ENCODE assay signal across 19 cellular contexts in genomic region chr15:50184863-50185504, GRCh38. TPM values are rescaled to one million over a fixed set of nuclear protein-coding genes. Genes with fewer than 3 reads are reported as not detected.
"Had no signal": no experiment of that assay in that cellular context is flagged by ENCODE, and none has a peak within 500 bp of the region (broad histone marks: within the 10 kb centered on the region; RNA-seq: fewer than 3 reads in every experiment).

No MANE protein-coding gene starts in this region.

- ATAC-seq: activated CD4-positive, CD25-positive, alpha-beta regulatory T cell treated with anti-CD3 and anti-CD28 coated beads, Interleukin-2, amount 50 U/mL, for 24 hours; left cardiac atrium; SK-N-SH treated with all-trans-retinoic acid at 6 μM for 48 hours; stimulated activated naive CD8-positive, alpha-beta T cell treated with anti-CD3 and anti-CD28 coated beads, Interleukin-15, amount 100 ng/mL, for 72 hours had no signal

- H3K9me3 ChIP-seq: right atrium auricular region, suprapubic skin had no signal

- H3K4me3 Mint-ChIP-seq: endodermal cell had no signal

- DNase-seq: activated naive CD4-positive, alpha-beta T cell treated with anti-CD3 and anti-CD28 coated beads for 36 hours; activated T-cell treated with anti-CD3 and anti-CD28 coated beads for 4 hours; aorta; brain microvascular endothelial cell; central memory CD4-positive, alpha-beta T cell; endodermal cell; foreskin fibroblast; left cardiac atrium; midbrain; stimulated activated naive CD8-positive, alpha-beta T cell treated with anti-CD3 and anti-CD28 coated beads, Interleukin-15, amount 100 ng/mL, for 72 hours; T-helper 1 cell had no signal

- H3K4me3 ChIP-seq: right atrium auricular region, suprapubic skin had no signal

- H3K36me3 ChIP-seq: brain microvascular endothelial cell, right atrium auricular region, suprapubic skin had no signal

- FAIRE-seq: colon had no signal

- H3K9me3 Mint-ChIP-seq: activated naive CD4-positive, alpha-beta T cell treated with anti-CD3 and anti-CD28 coated beads for 36 hours; endodermal cell; neural crest cell; stimulated activated naive CD8-positive, alpha-beta T cell treated with anti-CD3 and anti-CD28 coated beads, Interleukin-15, amount 100 ng/mL, for 72 hours had no signal

- H3K27ac ChIP-seq: brain microvascular endothelial cell, epithelial cell of prostate, right atrium auricular region, suprapubic skin had no signal

- H3K27ac Mint-ChIP-seq: activated naive CD4-positive, alpha-beta T cell treated with anti-CD3 and anti-CD28 coated beads for 36 hours; endodermal cell had no signal

RNA-seq across cellular contexts. Expression of gene SLC27A2, which starts 3.0 kb away (rescaled TPM):
- total RNA-seq: myocyte, right atrium auricular region had no signal
